In genomic region chr6:7938562-7939185, GRCh38 we compare ENCODE assay signal across 15 cellular contexts. TPM values are rescaled to one million over a fixed set of nuclear protein-coding genes. Genes with fewer than 3 reads are reported as not detected.
DNase-seq lines count a peak whose midpoint lies in the region; ATAC-seq and TF ChIP-seq lines count a peak whose summit lies in the region.
"Had no signal": no experiment of that assay in that cellular context is flagged by ENCODE, and none has a peak within 500 bp of the region (broad histone marks: within the 10 kb centered on the region; RNA-seq: fewer than 3 reads in every experiment).

No MANE protein-coding gene starts in this region.

- H3K79me2 ChIP-seq in OCI-LY1 (ENCODE audit: insufficient read depth, low read length): no peaks in the 10 kb centered on the region

- H3K36me3 Mint-ChIP-seq in activated T-helper 17 cell treated with anti-CD3 and anti-CD28 coated beads, Interleukin-2, amount 50 U/mL, for 72 hours (ENCODE audit: low read depth): no peaks in the 10 kb centered on the region

- peaks cover 19% of the 10 kb centered on the region for H3K27me3 Mint-ChIP-seq in activated T-helper 17 cell treated with anti-CD3 and anti-CD28 coated beads, Interleukin-2, amount 50 U/mL, for 72 hours

- no peak overlapping the region for H3K4me3 ChIP-seq in left ventricle myocardium inferior
- no peak overlapping the region for H3K4me3 ChIP-seq in right cardiac atrium (ENCODE audit: low read length)
- peak overlapping the region; percentile 6 for H3K4me3 ChIP-seq in OCI-LY1 (ENCODE audit: low read depth, low read length, poor library complexity, severe bottlenecking)
- no peak overlapping the region for H3K4me3 ChIP-seq in gastroesophageal sphincter
- H3K4me3 ChIP-seq in vagina: no peak overlapping the region
- no peak overlapping the region for H3K4me3 ChIP-seq in esophagus muscularis mucosa
- H3K4me3 ChIP-seq: coronary artery, heart right ventricle, psoas muscle, SJCRH30 had no signal

- H3K27ac ChIP-seq in left ventricle myocardium inferior (replicated peaks) (peak overlapping the region; percentile 23), right cardiac atrium (ENCODE audit: low read length) (no peak overlapping the region), OCI-LY1 (ENCODE audit: low read depth, low read length, poor library complexity, severe bottlenecking) (peak overlapping the region; percentile 51), gastroesophageal sphincter (no peak overlapping the region), vagina (no peak overlapping the region), esophagus muscularis mucosa (replicated peaks in 1 of 4) (no peak overlapping the region)
- H3K27ac ChIP-seq: coronary artery, psoas muscle, SJCRH30 had no signal

- H2AFZ ChIP-seq in OCI-LY1 (ENCODE audit: low read length): no peak overlapping the region

- H3K4me1 Mint-ChIP-seq in activated T-helper 17 cell treated with anti-CD3 and anti-CD28 coated beads, Interleukin-2, amount 50 U/mL, for 72 hours: no peaks in the 10 kb centered on the region

- no peak for ATAC-seq in right cardiac atrium
- ATAC-seq in gastroesophageal sphincter: peak; percentile 43
- ATAC-seq in activated T-helper 17 cell treated with anti-CD3 and anti-CD28 coated beads, Interleukin-2, amount 50 U/mL, for 72 hours (replicated peaks): no peak
- ATAC-seq in GM18868 (IDR thresholded peaks at IDR 0.05; ENCODE audit: unreplicated experiment): no peak
- ATAC-seq: psoas muscle had no signal

- H3K27ac Mint-ChIP-seq in activated T-helper 17 cell treated with anti-CD3 and anti-CD28 coated beads, Interleukin-2, amount 50 U/mL, for 72 hours: no peak overlapping the region

- WGBS in right cardiac atrium: 85% methylated on average over 4 of the region's 4 CpGs
- 71 to 96% methylated on average over 3 to 4 of the region's 4 CpGs for WGBS in gastroesophageal sphincter (ENCODE audit: low coverage in 1 of 2), 2 donors
- WGBS in esophagus muscularis mucosa: 73% methylated on average over 4 of the region's 4 CpGs

- peak overlapping the region; percentile 47 for H3K4me2 ChIP-seq in OCI-LY1 (ENCODE audit: low read length)

- intact Hi-C loops in left ventricle myocardium inferior (cut with micrococcal nuclease) (no loop called here), right cardiac atrium (cut with DNase I) (no loop called here), vagina (cut with DNase I) (no loop called here), esophagus muscularis mucosa (cut with DNase I) (no loop called here)

- TF ChIP-seq CTCF in left ventricle myocardium inferior (IDR thresholded peaks at IDR 0.05; ENCODE audit: borderline replicate concordance) (no peak), OCI-LY1 (IDR thresholded peaks at IDR 0.05; ENCODE audit: low read length) (no peak), gastroesophageal sphincter (IDR thresholded peaks at IDR 0.05) (no peak), vagina (IDR thresholded peaks at IDR 0.05) (no peak), esophagus muscularis mucosa (IDR thresholded peaks at IDR 0.05) (no peak)

- no peaks in the 10 kb centered on the region for H3K9me3 Mint-ChIP-seq in activated T-helper 17 cell treated with anti-CD3 and anti-CD28 coated beads, Interleukin-2, amount 50 U/mL, for 72 hours

- H3K9ac ChIP-seq in OCI-LY1 (ENCODE audit: low read length): no peak overlapping the region

- no peaks in the 10 kb centered on the region for H3K9me3 ChIP-seq in left ventricle myocardium inferior (replicated peaks)
- no peaks in the 10 kb centered on the region for H3K9me3 ChIP-seq in right cardiac atrium (ENCODE audit: control insufficient read depth, low read length)
- H3K9me3 ChIP-seq in OCI-LY1 (ENCODE audit: low read length): no peaks in the 10 kb centered on the region
- no peaks in the 10 kb centered on the region for H3K9me3 ChIP-seq in gastroesophageal sphincter
- no peaks in the 10 kb centered on the region for H3K9me3 ChIP-seq in vagina
- H3K9me3 ChIP-seq in esophagus muscularis mucosa: no peaks in the 10 kb centered on the region
- H3K9me3 ChIP-seq: heart right ventricle, psoas muscle, SJCRH30 had no signal

- H3K4me1 ChIP-seq in left ventricle myocardium inferior (peaks cover 5% of the 10 kb centered on the region), right cardiac atrium (ENCODE audit: control insufficient read depth, insufficient read depth, low read length) (no peaks in the 10 kb centered on the region), OCI-LY1 (ENCODE audit: insufficient read depth, low read length, severe bottlenecking) (peaks cover 24% of the 10 kb centered on the region), gastroesophageal sphincter (no peaks in the 10 kb centered on the region), vagina (no peaks in the 10 kb centered on the region), esophagus muscularis mucosa (no peaks in the 10 kb centered on the region)
- H3K4me1 ChIP-seq: psoas muscle, SJCRH30 had no signal

- no peak for TF ChIP-seq EP300 in gastroesophageal sphincter (IDR thresholded peaks at IDR 0.05)
- no peak for TF ChIP-seq EP300 in esophagus muscularis mucosa (IDR thresholded peaks at IDR 0.05)

- H3K9me2 ChIP-seq in OCI-LY1 (ENCODE audit: low read depth, low read length): no peaks in the 10 kb centered on the region

- no peaks in the 10 kb centered on the region for H3F3A ChIP-seq in OCI-LY1 (ENCODE audit: insufficient read depth, low read length)

- TF ChIP-seq POLR2A in gastroesophageal sphincter (IDR thresholded peaks at IDR 0.05) (no peak), vagina (IDR thresholded peaks at IDR 0.05) (no peak), esophagus muscularis mucosa (IDR thresholded peaks at IDR 0.05; ENCODE audit: low read depth) (no peak)

- no peaks in the 10 kb centered on the region for H4K20me1 ChIP-seq in OCI-LY1 (ENCODE audit: insufficient read depth, low read length)

- H3K36me3 ChIP-seq in left ventricle myocardium inferior: no peaks in the 10 kb centered on the region
- H3K36me3 ChIP-seq in OCI-LY1 (ENCODE audit: insufficient read depth, low read length): no peaks in the 10 kb centered on the region
- H3K36me3 ChIP-seq in gastroesophageal sphincter: no peaks in the 10 kb centered on the region
- no peaks in the 10 kb centered on the region for H3K36me3 ChIP-seq in vagina
- H3K36me3 ChIP-seq in esophagus muscularis mucosa: no peaks in the 10 kb centered on the region
- H3K36me3 ChIP-seq: heart right ventricle, SJCRH30 had no signal

- H3K27me3 ChIP-seq in left ventricle myocardium inferior (ENCODE audit: low read depth): no peaks in the 10 kb centered on the region
- no peaks in the 10 kb centered on the region for H3K27me3 ChIP-seq in right cardiac atrium (ENCODE audit: control insufficient read depth, insufficient read depth)
- H3K27me3 ChIP-seq in OCI-LY1 (ENCODE audit: insufficient read depth, low read length): no peaks in the 10 kb centered on the region
- no peaks in the 10 kb centered on the region for H3K27me3 ChIP-seq in gastroesophageal sphincter
- no peaks in the 10 kb centered on the region for H3K27me3 ChIP-seq in vagina
- no peaks in the 10 kb centered on the region for H3K27me3 ChIP-seq in esophagus muscularis mucosa
- H3K27me3 ChIP-seq: heart right ventricle, SJCRH30 had no signal

- no peak overlapping the region for H3K4me3 Mint-ChIP-seq in activated T-helper 17 cell treated with anti-CD3 and anti-CD28 coated beads, Interleukin-2, amount 50 U/mL, for 72 hours

- no peak for DNase-seq in left ventricle myocardium inferior
- no peak for DNase-seq in right cardiac atrium
- no peak for DNase-seq in vagina (ENCODE audit: extremely low spot score in 2 of 2)
- no peak for DNase-seq in esophagus muscularis mucosa (ENCODE audit: extremely low spot score)
- DNase-seq: activated naive CD4-positive, alpha-beta T cell; heart right ventricle; kidney glomerular epithelial cell; NCI-H774; psoas muscle had no signal

RNA-seq across cellular contexts. Expression of gene TXNDC5, which starts 28.1 kb away (rescaled TPM):
- total RNA-seq in left ventricle myocardium inferior (48.2 TPM), right cardiac atrium (10 to 100 TPM; 47.0 to 59.5 (median 57.4) TPM), gastroesophageal sphincter (100 to 1,000 TPM in 2 of 4 donors, 10 to 100 TPM in 2; 56.5 to 136 (median 100) TPM), vagina (88.1 TPM), esophagus muscularis mucosa (100 to 1,000 TPM in 2 of 4 donors, 10 to 100 TPM in 2; 61.5 to 116 (median 99.0) TPM)
- polyA plus RNA-seq in right cardiac atrium: 38.2 TPM
- 10 to 100 TPM; 48.3 to 95.0 TPM for total RNA-seq in activated T-helper 17 cell treated with anti-CD3 and anti-CD28 coated beads, Interleukin-2, amount 50 U/mL, for 72 hours

Comparison
In these comparisons a context has a peak if more than half of its experiments do, and no peak if none do; other contexts are left out.
1. H3K27ac ChIP-seq: peak in left ventricle myocardium inferior (single experiment) and OCI-LY1 (single experiment); none in right cardiac atrium (single experiment), gastroesophageal sphincter (0 of 4), vagina (single experiment) and esophagus muscularis mucosa (0 of 4).